Comparison of ENCODE assay signal across 22 cellular contexts in the genomic region with DNA sequence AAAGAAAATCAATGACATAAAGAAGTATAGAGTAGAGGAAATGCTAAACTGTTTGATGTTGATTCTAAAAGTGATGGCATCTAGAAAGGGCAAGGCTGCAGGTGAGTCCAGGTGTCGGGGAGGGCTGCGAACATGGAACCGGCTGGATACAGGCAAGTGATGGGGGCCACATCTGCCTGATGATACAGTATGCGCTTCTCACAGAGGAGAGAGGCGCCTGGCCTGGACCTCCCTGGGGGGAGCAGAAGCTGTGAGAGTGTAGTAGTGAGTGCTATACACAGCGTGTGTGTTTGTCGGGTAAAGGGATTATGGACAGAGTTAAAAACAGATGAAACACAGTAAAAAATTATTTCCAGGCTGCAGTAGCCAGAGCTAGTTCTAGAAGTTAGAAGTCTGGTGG.
"Had no signal": no experiment of that assay in that cellular context is flagged by ENCODE, and none has a peak within 500 bp of the region (broad histone marks: within the 10 kb centered on the region; RNA-seq: fewer than 3 reads in every experiment).

No MANE protein-coding gene starts in this region.

- H3K27ac ChIP-seq: coronary artery, gastroesophageal sphincter, neutrophil, psoas muscle, right lobe of liver, tibial artery, upper lobe of left lung, uterus had no signal

- H3K9me3 ChIP-seq: gastroesophageal sphincter, neutrophil, psoas muscle, right lobe of liver, tibial artery, upper lobe of left lung, uterus had no signal

- H3K4me3 Mint-ChIP-seq: naive B cell; nephron; stimulated activated memory B cell treated with anti-CD40 and anti-IgM and Interleukin-4, amounts not matched to agents 10 μg/mL and 1 μg/mL and 100 μg/mL, for 72 hours; stimulated activated naive CD8-positive, alpha-beta T cell treated with anti-CD3 and anti-CD28 coated beads, Interleukin-15, Interleukin-2, amounts not matched to agents 100 ng/mL and 50 ng/mL, for 24 hours had no signal

- H3K4me3 ChIP-seq: coronary artery, gastroesophageal sphincter, psoas muscle, right lobe of liver, tibial artery, upper lobe of left lung, uterus had no signal

- H3K27me3 Mint-ChIP-seq: naive B cell; stimulated activated memory B cell treated with anti-CD40 and anti-IgM and Interleukin-4, amounts not matched to agents 10 μg/mL and 1 μg/mL and 100 μg/mL, for 72 hours; stimulated activated naive CD8-positive, alpha-beta T cell treated with anti-CD3 and anti-CD28 coated beads, Interleukin-15, Interleukin-2, amounts not matched to agents 100 ng/mL and 50 ng/mL, for 24 hours had no signal

- DNase-seq: effector memory CD4-positive, alpha-beta T cell; head of caudate nucleus; hypothalamus; kidney glomerular epithelial cell; mesendoderm; naive B cell; psoas muscle; right lobe of liver; stimulated activated CD4-positive, alpha-beta T cell treated with anti-CD3 and anti-CD28 coated beads, Interleukin-4, amount 100 ng/mL, for 1 hour; stimulated activated CD8-positive, alpha-beta memory T cell treated with anti-CD3 and anti-CD28 coated beads, Interleukin-4, amount 100 ng/mL, for 48 hours; tibial artery; upper lobe of left lung; uterus had no signal

- FAIRE-seq: endometrium, islet of Langerhans had no signal

- H3K27ac Mint-ChIP-seq: nephron; stimulated activated memory B cell treated with anti-CD40 and anti-IgM and Interleukin-4, amounts not matched to agents 10 μg/mL and 1 μg/mL and 100 μg/mL, for 72 hours; stimulated activated naive CD8-positive, alpha-beta T cell treated with anti-CD3 and anti-CD28 coated beads, Interleukin-15, Interleukin-2, amounts not matched to agents 100 ng/mL and 50 ng/mL, for 24 hours had no signal

- H3K4me1 ChIP-seq: gastroesophageal sphincter, psoas muscle, right lobe of liver, tibial artery, upper lobe of left lung, uterus had no signal

- H3K27me3 ChIP-seq: gastroesophageal sphincter, neutrophil, right lobe of liver, tibial artery, upper lobe of left lung, uterus had no signal

- H3K9me3 Mint-ChIP-seq: stimulated activated memory B cell treated with anti-CD40 and anti-IgM and Interleukin-4, amounts not matched to agents 10 μg/mL and 1 μg/mL and 100 μg/mL, for 72 hours had no signal

- H3K36me3 Mint-ChIP-seq: naive B cell; stimulated activated memory B cell treated with anti-CD40 and anti-IgM and Interleukin-4, amounts not matched to agents 10 μg/mL and 1 μg/mL and 100 μg/mL, for 72 hours had no signal

- ATAC-seq: esophagus mucosa; gastroesophageal sphincter; psoas muscle; right lobe of liver; stimulated activated memory B cell treated with anti-CD40 and anti-IgM and Interleukin-4, amounts not matched to agents 10 μg/mL and 1 μg/mL and 100 μg/mL, for 72 hours had no signal

- H3K36me3 ChIP-seq: gastroesophageal sphincter, neutrophil, right lobe of liver, tibial artery, upper lobe of left lung, uterus had no signal
